ENCODE assay signal across 15 cellular contexts in genomic region chr5:58015175-58015574, GRCh38.
DNase-seq lines count a peak whose midpoint lies in the region; ATAC-seq and TF ChIP-seq lines count a peak whose summit lies in the region.
"Had no signal": no experiment of that assay in that cellular context is flagged by ENCODE, and none has a peak within 500 bp of the region (broad histone marks: within the 10 kb centered on the region; RNA-seq: fewer than 3 reads in every experiment).

No MANE protein-coding gene starts in this region.

- no peaks in the 10 kb centered on the region for H3K4me1 ChIP-seq in breast epithelium
- H3K4me1 ChIP-seq in Panc1 (ENCODE audit: control insufficient read depth, insufficient read depth, low read length): no peaks in the 10 kb centered on the region; the same call in 1 of the 2 replicates

- no peaks in the 10 kb centered on the region for H3K36me3 Mint-ChIP-seq in MCF 10A (ENCODE audit: insufficient read depth, unreplicated experiment)
- H3K36me3 Mint-ChIP-seq: CD14-positive monocyte; CD8-positive, alpha-beta T cell had no signal

- no peak for TF ChIP-seq POLR2A in breast epithelium (IDR thresholded peaks at IDR 0.05)

- H3K27ac ChIP-seq in breast epithelium (no peak overlapping the region), Panc1 (ENCODE audit: low read length) (peak overlapping the region; percentile 31; the same call in 1 of the 2 replicates)
- H3K27ac ChIP-seq: 22Rv1 had no signal

- no peaks in the 10 kb centered on the region for H3K36me3 ChIP-seq in breast epithelium
- no peaks in the 10 kb centered on the region for H3K36me3 ChIP-seq in Panc1 (ENCODE audit: control insufficient read depth, insufficient read depth, low read length)
- H3K36me3 ChIP-seq: HAP-1 had no signal

- no peak for ATAC-seq in Panc1
- ATAC-seq: CD8-positive, alpha-beta T cell had no signal

- CTCF ChIA-PET in MCF 10A (lab: Yijun Ruan, JAX) (interaction anchor here (0.6 to 1.4 kb wide), 3 partner anchors 19 to 446 kb away, joined by 3 to 5 read pairs (median 5); no protein-coding TSS in a partner anchor), Panc1 (lab: Charles Lee) (no interaction called here)

- H3K4me1 Mint-ChIP-seq in MCF 10A (ENCODE audit: insufficient read depth, unreplicated experiment): peaks cover 24% of the 10 kb centered on the region
- H3K4me1 Mint-ChIP-seq: CD14-positive monocyte had no signal

- DNase-seq in MCF 10A (ENCODE audit: unreplicated experiment) (no peak), breast epithelium (ENCODE audit: low spot score in 2 of 2) (no peak), Panc1 (ENCODE audit: low read depth, low spot score) (no peak), left kidney (ENCODE audit: low read depth, low spot score) (peak; percentile 0), pons (ENCODE audit: low spot score) (peak; percentile 0), globus pallidus (ENCODE audit: low spot score) (no peak), activated gamma-delta T cell treated with Interleukin-2 at 50 U/mL for 16 hours (no peak)
- DNase-seq: Caco-2; CD8-positive, alpha-beta T cell; DND-41; GDM1; GOT3 had no signal

- H3K9me3 Mint-ChIP-seq in MCF 10A (ENCODE audit: unreplicated experiment): peaks cover 6% of the 10 kb centered on the region
- H3K9me3 Mint-ChIP-seq: CD8-positive, alpha-beta T cell had no signal

- in situ Hi-C loops in Panc1 (cut with HindIII; ENCODE audit: low pct_unique_long_range_greater_than_20kb, low sequenced_read_pairs): no loop called here

- peak overlapping the region; percentile 23 for H3K27ac Mint-ChIP-seq in MCF 10A (ENCODE audit: low read depth, unreplicated experiment)
- H3K27ac Mint-ChIP-seq: CD14-positive monocyte; CD8-positive, alpha-beta T cell had no signal

- no peak for TF ChIP-seq CTCF in MCF 10A (IDR thresholded peaks at IDR 0.05; ENCODE audit: unreplicated experiment)
- no peak for TF ChIP-seq CTCF in breast epithelium (IDR thresholded peaks at IDR 0.05)
- TF ChIP-seq CTCF in Panc1 (IDR thresholded peaks at IDR 0.05): no peak

- BruUV-seq in MCF 10A (replicated peaks; lab: Mats Ljungman, UMichigan) (no TSS peak), Panc1 (replicated peaks; lab: Mats Ljungman, UMichigan) (no TSS peak)

- POLR2A ChIA-PET in MCF 10A (lab: Yijun Ruan, JAX) (interaction anchor here (0.8 to 4.9 kb wide), 9 partner anchors 9 to 445 kb away, joined by 3 to 34 read pairs (median 4); partner anchors contain the start of gene PLK2), Panc1 (lab: Charles Lee) (no interaction called here)

- H3K27me3 ChIP-seq in breast epithelium (no peaks in the 10 kb centered on the region), Panc1 (ENCODE audit: control insufficient read depth, insufficient read depth, low read length) (no peaks in the 10 kb centered on the region)

- no peak overlapping the region for H3K4me3 ChIP-seq in breast epithelium
- no peak overlapping the region for H3K4me3 ChIP-seq in Panc1 (ENCODE audit: low read depth in 2 of 2, low read length in 2 of 2)
- H3K4me3 ChIP-seq: HAP-1 had no signal

- no peaks in the 10 kb centered on the region for H3K9me3 ChIP-seq in breast epithelium
- no peaks in the 10 kb centered on the region for H3K9me3 ChIP-seq in Panc1 (ENCODE audit: control insufficient read depth, insufficient read depth, low read depth, low read length)
- H3K9me3 ChIP-seq: Caco-2, HAP-1 had no signal

- intact Hi-C loops in MCF 10A (cut with micrococcal nuclease): loop anchor here (10.0 kb wide), 1 partner anchor 130 kb away; no protein-coding TSS in a partner anchor
- intact Hi-C loops in breast epithelium (cut with DNase I; ENCODE audit: low total_unique reads): no loop called here
- intact Hi-C loops in Panc1 (cut with micrococcal nuclease; ENCODE audit: unreplicated experiment): no loop called here

- no peak overlapping the region for H3K4me3 Mint-ChIP-seq in MCF 10A (ENCODE audit: unreplicated experiment)
- H3K4me3 Mint-ChIP-seq: CD14-positive monocyte; CD8-positive, alpha-beta T cell had no signal

- H3K27me3 Mint-ChIP-seq in MCF 10A (ENCODE audit: insufficient read depth, unreplicated experiment): no peaks in the 10 kb centered on the region

Comparison
In these comparisons a context has a peak if more than half of its experiments do, and no peak if none do; other contexts are left out.
1. DNase-seq: peak in left kidney (single experiment) and pons (single experiment); none in MCF 10A (single experiment), breast epithelium (0 of 2), Panc1 (single experiment), globus pallidus (single experiment) and activated gamma-delta T cell treated with Interleukin-2 at 50 U/mL for 16 hours (single experiment).